In genomic region chr5:93929146-93929545, GRCh38 we compare ENCODE assay signal across 25 cellular contexts.
DNase-seq lines count a peak whose midpoint lies in the region; ATAC-seq and TF ChIP-seq lines count a peak whose summit lies in the region.
"Had no signal": no experiment of that assay in that cellular context is flagged by ENCODE, and none has a peak within 500 bp of the region (broad histone marks: within the 10 kb centered on the region; RNA-seq: fewer than 3 reads in every experiment).

No MANE protein-coding gene starts in this region.

- H3K27me3 Mint-ChIP-seq in chondrocyte (ENCODE audit: low read depth), result no peaks in the 10 kb centered on the region
- no peaks in the 10 kb centered on the region for H3K27me3 Mint-ChIP-seq in endodermal cell (ENCODE audit: insufficient read depth)
- H3K27me3 Mint-ChIP-seq: B cell; effector memory CD8-positive, alpha-beta T cell had no signal

- H3K4me3 ChIP-seq in GM23248 (no peak overlapping the region), endodermal cell (ENCODE audit: low read length) (no peak overlapping the region)
- H3K4me3 ChIP-seq: lower lobe of right lung, MG63, spleen, upper lobe of right lung had no signal

- no peaks in the 10 kb centered on the region for H3K9me3 ChIP-seq in GM23248 (ENCODE audit: low read depth)
- H3K9me3 ChIP-seq in endodermal cell (ENCODE audit: control insufficient read depth, low read length), result no peaks in the 10 kb centered on the region
- H3K9me3 ChIP-seq: Caco-2, lower lobe of right lung, MG63, neutrophil, upper lobe of right lung had no signal

- in situ Hi-C loops in GM23248 (cut with MboI), result no loop called here

- DNase-seq in GM23248 (peak; percentile 4), NCI-H524 (lab: John Stamatoyannopoulos, UW) (peak; percentile 66 to 90), chondrocyte (ENCODE audit: low spot score) (no peak), non-pigmented ciliary epithelial cell (ENCODE audit: low read depth) (peak; percentile 19), endodermal cell (no peak), glomerular visceral epithelial cell (ENCODE audit: extremely low spot score) (no peak)
- DNase-seq: activated CD4-positive, CD25-positive, alpha-beta regulatory T cell; activated CD8-positive, alpha-beta T cell treated with anti-CD3 and anti-CD28 coated beads, Interleukin-2, amount 10 ng/mL, durations not matched to agents 7 days and 5 days; activated naive CD4-positive, alpha-beta T cell treated with Interleukin-2 at 50 U/mL for 16 hours; activated T-cell treated with anti-CD3 and anti-CD28 coated beads, Interleukin-2, amount 50 U/mL, for 1 hour; Caco-2; effector memory CD8-positive, alpha-beta T cell; hippocampal formation; lower lobe of right lung; MG63; NCI-H1436; NK-92 treated with Interleukin-12 subunit alpha and Interleukin-12 subunit beta, amount 100 ng/mL, for 24 hours; spleen; T1000; upper lobe of right lung had no signal

- no peak overlapping the region for H3K4me3 Mint-ChIP-seq in chondrocyte (ENCODE audit: unreplicated experiment)
- no peak overlapping the region for H3K4me3 Mint-ChIP-seq in endodermal cell
- H3K4me3 Mint-ChIP-seq: activated CD8-positive, alpha-beta T cell treated with anti-CD3 and anti-CD28 coated beads, Interleukin-2, amount 10 ng/mL, durations not matched to agents 7 days and 5 days; B cell; effector memory CD8-positive, alpha-beta T cell had no signal

- H3K27ac ChIP-seq in GM23248 (no peak overlapping the region), endodermal cell (ENCODE audit: low read depth, low read length) (no peak overlapping the region)
- H3K27ac ChIP-seq: HL-60, lower lobe of right lung, neutrophil, spleen, upper lobe of right lung had no signal

- ATAC-seq in HG03521 (IDR thresholded peaks at IDR 0.05; ENCODE audit: unreplicated experiment), result no peak
- ATAC-seq: activated CD8-positive, alpha-beta T cell treated with anti-CD3 and anti-CD28 coated beads, Interleukin-2, amount 10 ng/mL, durations not matched to agents 7 days and 5 days; effector memory CD8-positive, alpha-beta T cell; lower lobe of right lung; Panc1; upper lobe of right lung had no signal

- H3K79me2 ChIP-seq in GM23248 (ENCODE audit: insufficient read depth), result no peaks in the 10 kb centered on the region

- H3K27ac Mint-ChIP-seq in chondrocyte (ENCODE audit: unreplicated experiment) (peak overlapping the region; percentile 12), endodermal cell (no peak overlapping the region)
- H3K27ac Mint-ChIP-seq: activated CD8-positive, alpha-beta T cell treated with anti-CD3 and anti-CD28 coated beads, Interleukin-2, amount 10 ng/mL, durations not matched to agents 7 days and 5 days; B cell had no signal

- H4K20me1 ChIP-seq in GM23248 (ENCODE audit: insufficient read depth), result no peaks in the 10 kb centered on the region

- H3K36me3 ChIP-seq in GM23248 (ENCODE audit: low read depth) (no peaks in the 10 kb centered on the region), endodermal cell (ENCODE audit: control insufficient read depth, insufficient read depth, low read length) (no peaks in the 10 kb centered on the region)
- H3K36me3 ChIP-seq: lower lobe of right lung, MG63, neutrophil, upper lobe of right lung had no signal

- H3K27me3 ChIP-seq in GM23248 (replicated peaks; ENCODE audit: insufficient read depth), result no peaks in the 10 kb centered on the region
- no peaks in the 10 kb centered on the region for H3K27me3 ChIP-seq in endodermal cell (ENCODE audit: control insufficient read depth, insufficient read depth, low read length, poor library complexity, severe bottlenecking)
- H3K27me3 ChIP-seq: MG63, neutrophil, spleen, upper lobe of right lung had no signal

- H3K9me2 ChIP-seq in GM23248 (ENCODE audit: insufficient read depth), result no peaks in the 10 kb centered on the region

- TF ChIP-seq CTCF in chondrocyte (IDR thresholded peaks at IDR 0.05) (no peak), endodermal cell (conservative IDR thresholded peaks at IDR 0.05) (no peak)

- H3K4me1 Mint-ChIP-seq in chondrocyte (ENCODE audit: low read depth) (peaks cover 38% of the 10 kb centered on the region), endodermal cell (peaks cover 6% of the 10 kb centered on the region)
- H3K4me1 Mint-ChIP-seq: B cell had no signal

- WGBS in GM23248 (ENCODE audit: low coverage in 1 of 2, low lambda C conversion rate in 2 of 2, missing lambda C conversion rate in 2 of 2), 2 experiments, result 78 to 91% methylated on average over 1 of the region's 1 CpG
- WGBS in endodermal cell (ENCODE audit: insufficient coverage in 1 of 2, insufficient read length in 1 of 2), 2 experiments, result 86% methylated on average over 1 of the region's 1 CpG; no CpG with 5 or more reads in 1 of the 2 experiments

- peaks cover 7% of the 10 kb centered on the region for H3K9me3 Mint-ChIP-seq in chondrocyte (ENCODE audit: low read depth)
- peaks cover 5% of the 10 kb centered on the region for H3K9me3 Mint-ChIP-seq in endodermal cell
- H3K9me3 Mint-ChIP-seq: effector memory CD8-positive, alpha-beta T cell had no signal

- peaks cover 45% of the 10 kb centered on the region for H3K4me1 ChIP-seq in GM23248 (ENCODE audit: insufficient read depth)
- H3K4me1 ChIP-seq in endodermal cell (ENCODE audit: control insufficient read depth, insufficient read depth, low read length), result no peaks in the 10 kb centered on the region
- H3K4me1 ChIP-seq: Caco-2, lower lobe of right lung, spleen had no signal

- H3K36me3 Mint-ChIP-seq in chondrocyte (ENCODE audit: low read depth), result peaks cover 3% of the 10 kb centered on the region
- peaks cover 2% of the 10 kb centered on the region for H3K36me3 Mint-ChIP-seq in endodermal cell (ENCODE audit: low read depth)

- no peak overlapping the region for H2AFZ ChIP-seq in GM23248

- peaks cover 47% of the 10 kb centered on the region; the same call in 1 of the 2 replicates for H3F3A ChIP-seq in GM23248 (ENCODE audit: insufficient read depth)

- no peak overlapping the region for H3K4me2 ChIP-seq in GM23248 (ENCODE audit: unreplicated experiment)

- no peak overlapping the region for H3K9ac ChIP-seq in GM23248
- H3K9ac ChIP-seq in endodermal cell (ENCODE audit: extremely low read depth, low read length, poor library complexity, severe bottlenecking), result no peak overlapping the region

Comparison
In these comparisons a context has a peak if more than half of its experiments do, and no peak if none do; other contexts are left out.
1. DNase-seq: peak in GM23248 (single experiment), NCI-H524 (2 of 2) and non-pigmented ciliary epithelial cell (single experiment); none in chondrocyte (single experiment), endodermal cell (single experiment) and glomerular visceral epithelial cell (single experiment).